17 cellular contexts compared by ENCODE assay signal in genomic region chr1:164746677-164747076, GRCh38.
A peak's percentile ranks its signal among the peaks of the same experiment; 100 is the strongest.
DNase-seq lines count a peak whose midpoint lies in the region; FAIRE-seq and TF ChIP-seq lines count a peak whose summit lies in the region.
"Had no signal": no experiment of that assay in that cellular context is flagged by ENCODE, and none has a peak within 500 bp of the region (broad histone marks: within the 10 kb centered on the region; RNA-seq: fewer than 3 reads in every experiment).

No MANE protein-coding gene starts in this region.

- no peak for TF ChIP-seq CTCF in fibroblast of the aortic adventitia (IDR thresholded peaks at IDR 0.05; ENCODE audit: insufficient read depth, low read length)
- no peak for TF ChIP-seq CTCF in parathyroid adenoma (IDR thresholded peaks at IDR 0.05)
- no peak for TF ChIP-seq CTCF in tibial artery (IDR thresholded peaks at IDR 0.05)
- TF ChIP-seq CTCF in MCF 10A (IDR thresholded peaks at IDR 0.05; ENCODE audit: unreplicated experiment) = no peak

- no peaks in the 10 kb centered on the region for H3K36me3 ChIP-seq in parathyroid adenoma (ENCODE audit: control insufficient read depth, insufficient read depth, low read length)
- H3K36me3 ChIP-seq in tibial artery = no peaks in the 10 kb centered on the region

- no TSS peak for BruUV-seq in MCF 10A (replicated peaks; lab: Mats Ljungman, UMichigan)

- CTCF ChIA-PET in MCF 10A (lab: Yijun Ruan, JAX) = interaction anchor here (0.5 to 1.2 kb wide), 4 partner anchors 8 to 169 kb away, joined by 3 read pairs; no protein-coding TSS in a partner anchor

- H3K4me1 ChIP-seq in parathyroid adenoma (peaks cover 22% of the 10 kb centered on the region), tibial artery (peaks cover 0 to 45% (median 15%) of the 10 kb centered on the region in 4 donors)

- FAIRE-seq in HTR-8/SVneo (lab: Jason Lieb, UNC) = no peak

- H3K79me2 ChIP-seq in parathyroid adenoma = no peaks in the 10 kb centered on the region

- H3K4me3 ChIP-seq in fibroblast of the aortic adventitia (ENCODE audit: low read depth, low read length) = no peak overlapping the region
- H3K4me3 ChIP-seq in parathyroid adenoma (ENCODE audit: low read depth, low read length) = no peak overlapping the region
- no peak overlapping the region for H3K4me3 ChIP-seq in tibial artery

- DNase-seq in NCI-H226 = peak; percentile 25
- DNase-seq in fibroblast of the aortic adventitia (ENCODE audit: low read depth) = peak; percentile 83
- DNase-seq in tibial artery = no peak
- DNase-seq in putamen (ENCODE audit: low spot score) = no peak
- no peak for DNase-seq in HTR-8/SVneo (ENCODE audit: insufficient read length, low spot score)
- DNase-seq in COLO668 (lab: John Stamatoyannopoulos, UW; ENCODE audit: unreplicated experiment) = no peak
- DNase-seq in MCF 10A (ENCODE audit: unreplicated experiment) = no peak
- DNase-seq: Caco-2, DMS153, EL, H9, NCI-H187 treated with DMSO at 0.1 percent for 48 hours, NCI-H69, OCI-M1, RPMI8226, SIG-M5 had no signal

- no peaks in the 10 kb centered on the region for H3K36me3 Mint-ChIP-seq in MCF 10A (ENCODE audit: insufficient read depth, unreplicated experiment)

- H3K4me2 ChIP-seq in parathyroid adenoma (ENCODE audit: low read length) = no peak overlapping the region

- no peak overlapping the region for H3K27ac Mint-ChIP-seq in MCF 10A (ENCODE audit: low read depth, unreplicated experiment)
- H3K27ac Mint-ChIP-seq: H9 had no signal

- intact Hi-C loops in tibial artery (cut with DNase I; ENCODE audit: low total_unique reads) = loop anchor here (5.0 kb wide), 1 partner anchor 39 kb away; no protein-coding TSS in a partner anchor
- intact Hi-C loops in MCF 10A (cut with micrococcal nuclease) = no loop called here

- H3K27ac ChIP-seq in parathyroid adenoma (peak overlapping the region; percentile 75), tibial artery (peak overlapping the region; percentile 7 to 9)

- no peak overlapping the region for H3K9ac ChIP-seq in parathyroid adenoma

- H3K27me3 Mint-ChIP-seq in MCF 10A (ENCODE audit: insufficient read depth, unreplicated experiment) = no peaks in the 10 kb centered on the region

- no peaks in the 10 kb centered on the region for H3K9me3 Mint-ChIP-seq in MCF 10A (ENCODE audit: unreplicated experiment)
- H3K9me3 Mint-ChIP-seq: H9 had no signal

- H3K27me3 ChIP-seq in parathyroid adenoma (ENCODE audit: control insufficient read depth, insufficient read depth, low read length) (no peaks in the 10 kb centered on the region), tibial artery (no peaks in the 10 kb centered on the region)

- no peaks in the 10 kb centered on the region for H3K9me3 ChIP-seq in parathyroid adenoma (ENCODE audit: control insufficient read depth, low read length)
- no peaks in the 10 kb centered on the region for H3K9me3 ChIP-seq in tibial artery
- H3K9me3 ChIP-seq: Caco-2 had no signal

- H2AFZ ChIP-seq in parathyroid adenoma = no peak overlapping the region

- H3K4me1 Mint-ChIP-seq in MCF 10A (ENCODE audit: insufficient read depth, unreplicated experiment) = no peaks in the 10 kb centered on the region

- no peak overlapping the region for H3K4me3 Mint-ChIP-seq in MCF 10A (ENCODE audit: unreplicated experiment)
- H3K4me3 Mint-ChIP-seq: H9 had no signal

- POLR2A ChIA-PET in MCF 10A (lab: Yijun Ruan, JAX) = interaction anchor here (0.7 to 2.6 kb wide), 4 partner anchors 11 to 1250 kb away, joined by 3 to 8 read pairs (median 4); no protein-coding TSS in a partner anchor

Comparison
In these comparisons a context has a peak if more than half of its experiments do, and no peak if none do; other contexts are left out.
1. DNase-seq: peak in NCI-H226 (single experiment) and fibroblast of the aortic adventitia (single experiment); none in tibial artery (0 of 2), putamen (single experiment), HTR-8/SVneo (single experiment), COLO668 (single experiment) and MCF 10A (single experiment).